ENCODE assay signal across 15 cellular contexts in the genomic region with DNA sequence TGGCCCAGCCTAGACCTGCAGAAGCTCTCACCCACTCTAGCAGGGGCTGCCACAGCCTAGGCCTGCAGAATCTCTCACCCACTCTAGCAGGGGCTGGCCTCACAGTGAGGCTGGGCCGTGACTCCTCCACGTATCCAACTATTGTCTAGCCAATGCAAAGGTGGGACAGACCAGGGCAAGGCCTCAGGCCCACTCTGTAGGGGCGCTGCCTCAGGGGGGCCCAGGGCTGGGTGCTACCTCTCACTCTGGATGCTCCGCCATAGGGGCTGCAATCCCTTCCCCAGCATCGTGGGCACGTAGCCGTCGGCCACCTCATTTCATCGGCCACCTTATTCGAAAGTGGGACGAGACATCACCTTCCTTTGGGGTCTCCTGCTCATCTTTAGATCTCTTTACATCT.
"Had no signal": no experiment of that assay in that cellular context is flagged by ENCODE, and none has a peak within 500 bp of the region (broad histone marks: within the 10 kb centered on the region; RNA-seq: fewer than 3 reads in every experiment).

No MANE protein-coding gene starts in this region.

- H3K36me3 Mint-ChIP-seq: activated naive CD4-positive, alpha-beta T cell treated with anti-CD3 and anti-CD28 coated beads, Interleukin-2, amount 10 ng/mL, durations not matched to agents 7 days and 5 days had no signal

- H3K4me1 ChIP-seq: SJSA1 had no signal

- H3K27ac Mint-ChIP-seq: activated CD4-positive, alpha-beta T cell treated with anti-CD3 and anti-CD28 coated beads for 36 hours; activated CD8-positive, alpha-beta T cell treated with anti-CD3 and anti-CD28 coated beads, Interleukin-2, amount 10 ng/mL, durations not matched to agents 7 days and 5 days; activated naive CD4-positive, alpha-beta T cell treated with anti-CD3 and anti-CD28 coated beads, Interleukin-2, amount 10 ng/mL, durations not matched to agents 7 days and 5 days; activated T-helper 17 cell treated with anti-CD3 and anti-CD28 coated beads, Interleukin-2, amount 50 U/mL, for 72 hours had no signal

- ATAC-seq: activated CD4-positive, alpha-beta T cell treated with anti-CD3 and anti-CD28 coated beads for 36 hours; activated CD8-positive, alpha-beta T cell treated with anti-CD3 and anti-CD28 coated beads, Interleukin-2, amount 10 ng/mL, durations not matched to agents 7 days and 5 days; activated T-helper 17 cell treated with anti-CD3 and anti-CD28 coated beads, Interleukin-2, amount 50 U/mL, for 72 hours; body of pancreas; stimulated activated naive CD8-positive, alpha-beta T cell treated with anti-CD3 and anti-CD28 coated beads, Interleukin-15, Interleukin-2, amounts not matched to agents 100 U/mL and 50 U/mL, for 24 hours had no signal

- H3K27me3 ChIP-seq: body of pancreas had no signal

- DNase-seq: activated CD4-positive, alpha-beta T cell treated with anti-CD3 and anti-CD28 coated beads for 36 hours; activated CD8-positive, alpha-beta T cell treated with anti-CD3 and anti-CD28 coated beads, Interleukin-2, amount 10 ng/mL, durations not matched to agents 7 days and 5 days; activated naive CD4-positive, alpha-beta T cell treated with anti-CD3 and anti-CD28 coated beads, Interleukin-2, amount 10 ng/mL, durations not matched to agents 7 days and 5 days; mesenchymal stem cell; stimulated activated CD4-positive, alpha-beta T cell treated with anti-CD3 and anti-CD28 coated beads, Interleukin-2, amount 100 ng/mL, for 48 hours; stimulated activated CD8-positive, alpha-beta memory T cell treated with anti-CD3 and anti-CD28 coated beads, Interleukin-4, amount 100 ng/mL, for 48 hours; stimulated activated naive CD8-positive, alpha-beta T cell treated with anti-CD3 and anti-CD28 coated beads, Interleukin-15, Interleukin-2, amounts not matched to agents 100 U/mL and 50 U/mL, for 24 hours had no signal

- H3K27me3 Mint-ChIP-seq: activated CD4-positive, alpha-beta T cell treated with anti-CD3 and anti-CD28 coated beads for 36 hours had no signal

- H3K9me3 ChIP-seq: body of pancreas, esophagus muscularis mucosa, neutrophil, SJSA1, thoracic aorta had no signal

- H3K4me1 Mint-ChIP-seq: activated CD4-positive, alpha-beta T cell treated with anti-CD3 and anti-CD28 coated beads for 36 hours; activated naive CD4-positive, alpha-beta T cell treated with anti-CD3 and anti-CD28 coated beads, Interleukin-2, amount 10 ng/mL, durations not matched to agents 7 days and 5 days; activated T-helper 17 cell treated with anti-CD3 and anti-CD28 coated beads, Interleukin-2, amount 50 U/mL, for 72 hours had no signal

- H3K4me3 ChIP-seq: body of pancreas, esophagus muscularis mucosa, SJSA1, thoracic aorta had no signal

- FAIRE-seq: endometrium, urothelium cell line had no signal

- H3K27ac ChIP-seq: neutrophil, SJSA1, thoracic aorta had no signal

- H3K9me3 Mint-ChIP-seq: activated naive CD4-positive, alpha-beta T cell treated with anti-CD3 and anti-CD28 coated beads, Interleukin-2, amount 10 ng/mL, durations not matched to agents 7 days and 5 days; activated T-helper 17 cell treated with anti-CD3 and anti-CD28 coated beads, Interleukin-2, amount 50 U/mL, for 72 hours had no signal

- H3K4me3 Mint-ChIP-seq: activated CD4-positive, alpha-beta T cell treated with anti-CD3 and anti-CD28 coated beads for 36 hours; activated CD8-positive, alpha-beta T cell treated with anti-CD3 and anti-CD28 coated beads, Interleukin-2, amount 10 ng/mL, durations not matched to agents 7 days and 5 days; activated naive CD4-positive, alpha-beta T cell treated with anti-CD3 and anti-CD28 coated beads, Interleukin-2, amount 10 ng/mL, durations not matched to agents 7 days and 5 days; activated T-helper 17 cell treated with anti-CD3 and anti-CD28 coated beads, Interleukin-2, amount 50 U/mL, for 72 hours had no signal

- H3K36me3 ChIP-seq: esophagus muscularis mucosa, neutrophil, SJSA1, thoracic aorta had no signal
